ENCODE assay signal across 15 cellular contexts in the genomic region with DNA sequence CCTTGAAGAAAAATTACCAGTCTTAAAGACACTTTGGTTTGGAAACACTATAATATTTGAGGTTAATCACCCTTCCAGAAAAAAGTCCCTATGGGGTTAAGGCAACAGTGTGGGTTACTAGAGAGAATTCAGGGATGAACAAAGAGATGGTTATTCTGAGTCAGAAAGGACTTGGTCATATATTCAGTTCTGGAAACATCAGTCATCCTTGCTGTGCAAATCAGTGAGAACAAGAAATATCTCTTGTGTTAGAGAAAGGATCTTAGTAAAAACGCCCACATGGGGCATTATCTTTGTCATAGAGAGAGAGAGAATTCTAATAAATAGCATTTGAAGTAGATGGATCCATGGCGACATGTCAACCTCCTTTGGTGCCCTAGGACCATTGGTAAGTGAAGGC. TPM values are rescaled to one million over a fixed set of nuclear protein-coding genes. Genes with fewer than 3 reads are reported as not detected.
DNase-seq lines count a peak whose midpoint lies in the region; ATAC-seq and TF ChIP-seq lines count a peak whose summit lies in the region.
"Had no signal": no experiment of that assay in that cellular context is flagged by ENCODE, and none has a peak within 500 bp of the region (broad histone marks: within the 10 kb centered on the region; RNA-seq: fewer than 3 reads in every experiment).

No MANE protein-coding gene starts in this region.

- no peaks in the 10 kb centered on the region for H3K36me3 ChIP-seq in GM06990 (ENCODE audit: control insufficient read depth, insufficient read depth, low read length)
- H3K36me3 ChIP-seq: BLaER1, neural progenitor cell had no signal

- DNase-seq in GM06990 (ENCODE audit: extremely low read depth, insufficient read length) (peak; percentile 2), HCEC 1CT (peak; percentile 43), HT1080 (ENCODE audit: low read depth) (peak; percentile 72), foreskin keratinocyte (peak in 1 of 2 donors; percentile 61), CD1c-positive myeloid dendritic cell (ENCODE audit: extremely low spot score) (no peak), NCI-H510A treated with DMSO at 0.1 percent for 48 hours (lab: John Stamatoyannopoulos, UW) (no peak), NCI-H82 treated with DMSO at 0.1 percent for 48 hours (lab: John Stamatoyannopoulos, UW; ENCODE audit: unreplicated experiment) (no peak)
- no peak for DNase-seq in activated CD8-positive, alpha-beta memory T cell treated with anti-CD3 and anti-CD28 coated beads, Interleukin-2, amount 50 U/mL, for 48 hours
- DNase-seq: activated CD4-positive, alpha-beta T cell treated with anti-CD3 and anti-CD28 coated beads, Interleukin-2, amount 10 ng/mL, durations not matched to agents 24 days and 14 days; activated gamma-delta T cell treated with Interleukin-2 at 50 U/mL for 16 hours; NCI-H146; stimulated activated CD8-positive, alpha-beta memory T cell treated with anti-CD3 and anti-CD28 coated beads, Interleukin-4, amount 100 ng/mL, for 48 hours had no signal

- H3K27me3 ChIP-seq in GM06990 (replicated peaks; ENCODE audit: control insufficient read depth, insufficient read depth, low read length) (no peaks in the 10 kb centered on the region), foreskin keratinocyte (no peaks in the 10 kb centered on the region)
- H3K27me3 ChIP-seq: BLaER1, neural progenitor cell had no signal

- H3K27ac ChIP-seq in foreskin keratinocyte, result no peak overlapping the region
- H3K27ac ChIP-seq: BLaER1, coronary artery, neural progenitor cell had no signal

- TF ChIP-seq CTCF in GM06990 (IDR thresholded peaks at IDR 0.05; ENCODE audit: insufficient read depth, low read length, poor library complexity, severe bottlenecking), result no peak
- TF ChIP-seq CTCF in foreskin keratinocyte (conservative IDR thresholded peaks at IDR 0.05), result no peak

- ATAC-seq in foreskin keratinocyte, result peak; percentile 22

- H3K4me1 ChIP-seq in foreskin keratinocyte, result peaks cover 26% of the 10 kb centered on the region
- H3K4me1 ChIP-seq: BLaER1, neural progenitor cell had no signal

- H3K4me3 ChIP-seq in GM06990 (replicated peaks; ENCODE audit: low read depth, low read length), result no peak overlapping the region
- H3K4me3 ChIP-seq: BLaER1, coronary artery, neural progenitor cell had no signal

RNA-seq across cellular contexts. Expression of gene E2F7, which starts 59.4 kb away (rescaled TPM):
- total RNA-seq in HT1080 (2014; rRNA removed; shearing (Covaris generic)), result 37.3 and 38.9 TPM in 2 replicates
- 50.4 and 68.7 TPM in 2 replicates for polyA plus RNA-seq in HT1080 (2015; cell fraction: cytosol; rRNA removed)
- 91.3 and 96.3 TPM in 2 replicates for polyA plus RNA-seq in HT1080 (2015; cell fraction: nucleus; rRNA removed)
- total RNA-seq in foreskin keratinocyte, result 20.8 and 22.3 TPM in 2 replicates
- polyA plus RNA-seq in foreskin keratinocyte, result 4.2 and 5.0 TPM in 2 replicates

Comparison
In these comparisons a context has a peak if more than half of its experiments do, and no peak if none do; other contexts are left out.
1. DNase-seq: peak in GM06990 (single experiment), HCEC 1CT (single experiment) and HT1080 (single experiment); none in CD1c-positive myeloid dendritic cell (single experiment), activated CD8-positive, alpha-beta memory T cell treated with anti-CD3 and anti-CD28 coated beads, Interleukin-2, amount 50 U/mL, for 48 hours (single experiment), NCI-H510A treated with DMSO at 0.1 percent for 48 hours (single experiment) and NCI-H82 treated with DMSO at 0.1 percent for 48 hours (single experiment).